ENCODE assay signal across 6 cellular contexts in the genomic region with DNA sequence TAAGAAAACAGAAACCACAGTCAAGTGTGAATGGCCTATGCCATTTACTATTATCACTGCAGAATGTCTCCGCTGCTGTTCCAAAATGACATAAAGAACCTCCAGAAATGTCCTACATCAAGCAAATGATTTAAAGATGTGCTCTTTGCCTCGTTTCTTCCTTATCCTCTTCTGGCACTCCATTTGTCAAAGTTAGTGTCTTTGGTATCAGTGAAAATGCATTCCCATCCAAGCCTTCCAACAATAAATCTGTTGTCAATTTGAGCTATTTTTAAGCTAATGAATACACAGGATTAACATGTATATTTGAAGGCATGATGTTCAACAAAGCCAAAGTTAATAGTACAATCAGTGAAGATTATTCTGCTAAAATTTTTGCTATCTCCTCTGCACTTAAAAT.
"Had no signal": no experiment of that assay in that cellular context is flagged by ENCODE, and none has a peak within 500 bp of the region (broad histone marks: within the 10 kb centered on the region; RNA-seq: fewer than 3 reads in every experiment).

No MANE protein-coding gene starts in this region.

- H3K27ac ChIP-seq: HL-60 had no signal

- H3K4me3 ChIP-seq: K562 had no signal

- ATAC-seq: HepG2, K562 had no signal

- DNase-seq: IMR-90, KBM-7, KG1 had no signal
